2 cellular contexts compared by ENCODE assay signal in the genomic region with DNA sequence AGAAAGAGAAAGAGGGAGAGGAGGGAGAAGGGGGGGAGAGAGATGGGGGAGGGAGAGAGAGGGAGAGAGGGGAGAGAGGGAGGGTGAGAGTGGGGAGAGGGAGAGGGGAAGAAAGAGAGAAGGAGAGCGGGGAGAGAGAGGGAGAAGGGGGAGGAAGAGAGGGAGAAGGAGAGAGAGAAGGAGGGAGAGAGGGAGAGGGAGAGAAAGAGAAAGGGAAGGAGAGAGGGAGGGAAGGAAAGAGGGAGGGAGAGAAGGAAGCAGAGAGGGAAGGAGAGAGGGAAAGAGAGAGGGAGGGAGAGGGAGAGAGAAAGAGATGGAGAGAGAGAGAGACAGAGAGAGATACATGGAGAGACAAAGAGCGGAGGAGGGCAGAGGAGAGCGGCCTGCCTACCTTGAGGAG.
A peak's percentile ranks its signal among the peaks of the same experiment; 100 is the strongest.
TF ChIP-seq lines count a peak whose summit lies in the region.

No MANE protein-coding gene starts in this region.

TF ChIP-seq in HEK293, 187 proteins besides CTCF, POLR2A, EP300 and RAD21:
- TF ChIP-seq ZNF169 (tag by site-specific recombination; IDR thresholded peaks at IDR 0.05) (peak; percentile 90), ZNF366 (tag by site-specific recombination; conservative IDR thresholded peaks at IDR 0.05) (peak; percentile 98), ZBTB1 (tag by site-specific recombination; IDR thresholded peaks at IDR 0.05) (no peak), ZNF791 (tag by site-specific recombination; IDR thresholded peaks at IDR 0.05) (0 out of 2 replicates have a peak, but pooled peaks have one; percentile 12), PRDM1 (tag by site-specific recombination; IDR thresholded peaks at IDR 0.05) (peak; percentile 99), SP7 (tag by site-specific recombination; IDR thresholded peaks at IDR 0.05) (no peak), SETDB1 (IDR thresholded peaks at IDR 0.05; ENCODE audit: insufficient read length, low read length) (no peak), ZNF394 (tag by site-specific recombination; IDR thresholded peaks at IDR 0.05; ENCODE audit: borderline replicate concordance) (no peak), YY2 (tag by site-specific recombination; IDR thresholded peaks at IDR 0.05) (no peak), ZNF274 (IDR thresholded peaks at IDR 0.05; ENCODE audit: low read length) (no peak), ZNF274 (tag by site-specific recombination; IDR thresholded peaks at IDR 0.05; ENCODE audit: borderline replicate concordance) (no peak), ZNF776 (tag by site-specific recombination; IDR thresholded peaks at IDR 0.05; ENCODE audit: borderline replicate concordance) (no peak), ZNF175 (tag by site-specific recombination; IDR thresholded peaks at IDR 0.05) (no peak), ZNF596 (tag by site-specific recombination; IDR thresholded peaks at IDR 0.05) (peak; percentile 95)
- TF ChIP-seq, protein P1, sequence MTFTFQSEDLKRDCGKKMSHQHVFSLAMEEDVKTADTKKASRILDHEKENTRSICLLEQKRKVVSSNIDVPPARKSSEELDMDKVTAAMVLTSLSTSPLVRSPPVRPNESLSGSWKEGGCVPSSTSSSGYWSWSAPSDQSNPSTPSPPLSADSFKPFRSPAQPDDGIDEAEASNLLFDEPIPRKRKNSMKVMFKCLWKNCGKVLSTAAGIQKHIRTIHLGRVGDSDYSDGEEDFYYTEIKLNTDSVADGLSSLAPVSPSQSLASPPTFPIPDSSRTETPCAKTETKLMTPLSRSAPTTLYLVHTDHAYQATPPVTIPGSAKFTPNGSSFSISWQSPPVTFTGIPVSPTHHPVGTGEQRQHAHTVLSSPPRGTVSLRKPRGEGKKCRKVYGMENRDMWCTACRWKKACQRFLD (tag by site-specific recombination; IDR thresholded peaks at IDR 0.05) = no peak
- TF ChIP-seq, protein P2, sequence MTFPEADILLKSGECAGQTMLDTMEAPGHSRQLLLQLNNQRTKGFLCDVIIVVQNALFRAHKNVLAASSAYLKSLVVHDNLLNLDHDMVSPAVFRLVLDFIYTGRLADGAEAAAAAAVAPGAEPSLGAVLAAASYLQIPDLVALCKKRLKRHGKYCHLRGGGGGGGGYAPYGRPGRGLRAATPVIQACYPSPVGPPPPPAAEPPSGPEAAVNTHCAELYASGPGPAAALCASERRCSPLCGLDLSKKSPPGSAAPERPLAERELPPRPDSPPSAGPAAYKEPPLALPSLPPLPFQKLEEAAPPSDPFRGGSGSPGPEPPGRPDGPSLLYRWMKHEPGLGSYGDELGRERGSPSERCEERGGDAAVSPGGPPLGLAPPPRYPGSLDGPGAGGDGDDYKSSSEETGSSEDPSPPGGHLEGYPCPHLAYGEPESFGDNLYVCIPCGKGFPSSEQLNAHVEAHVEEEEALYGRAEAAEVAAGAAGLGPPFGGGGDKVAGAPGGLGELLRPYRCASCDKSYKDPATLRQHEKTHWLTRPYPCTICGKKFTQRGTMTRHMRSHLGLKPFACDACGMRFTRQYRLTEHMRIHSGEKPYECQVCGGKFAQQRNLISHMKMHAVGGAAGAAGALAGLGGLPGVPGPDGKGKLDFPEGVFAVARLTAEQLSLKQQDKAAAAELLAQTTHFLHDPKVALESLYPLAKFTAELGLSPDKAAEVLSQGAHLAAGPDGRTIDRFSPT (tag by site-specific recombination; IDR thresholded peaks at IDR 0.05) = 0 out of 2 replicates have a peak, but pooled peaks have one; percentile 56
- TF ChIP-seq, protein P3, sequence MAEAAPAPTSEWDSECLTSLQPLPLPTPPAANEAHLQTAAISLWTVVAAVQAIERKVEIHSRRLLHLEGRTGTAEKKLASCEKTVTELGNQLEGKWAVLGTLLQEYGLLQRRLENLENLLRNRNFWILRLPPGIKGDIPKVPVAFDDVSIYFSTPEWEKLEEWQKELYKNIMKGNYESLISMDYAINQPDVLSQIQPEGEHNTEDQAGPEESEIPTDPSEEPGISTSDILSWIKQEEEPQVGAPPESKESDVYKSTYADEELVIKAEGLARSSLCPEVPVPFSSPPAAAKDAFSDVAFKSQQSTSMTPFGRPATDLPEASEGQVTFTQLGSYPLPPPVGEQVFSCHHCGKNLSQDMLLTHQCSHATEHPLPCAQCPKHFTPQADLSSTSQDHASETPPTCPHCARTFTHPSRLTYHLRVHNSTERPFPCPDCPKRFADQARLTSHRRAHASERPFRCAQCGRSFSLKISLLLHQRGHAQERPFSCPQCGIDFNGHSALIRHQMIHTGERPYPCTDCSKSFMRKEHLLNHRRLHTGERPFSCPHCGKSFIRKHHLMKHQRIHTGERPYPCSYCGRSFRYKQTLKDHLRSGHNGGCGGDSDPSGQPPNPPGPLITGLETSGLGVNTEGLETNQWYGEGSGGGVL (tag by site-specific recombination; IDR thresholded peaks at IDR 0.05) = peak; percentile 65
- TF ChIP-seq, protein P4, sequence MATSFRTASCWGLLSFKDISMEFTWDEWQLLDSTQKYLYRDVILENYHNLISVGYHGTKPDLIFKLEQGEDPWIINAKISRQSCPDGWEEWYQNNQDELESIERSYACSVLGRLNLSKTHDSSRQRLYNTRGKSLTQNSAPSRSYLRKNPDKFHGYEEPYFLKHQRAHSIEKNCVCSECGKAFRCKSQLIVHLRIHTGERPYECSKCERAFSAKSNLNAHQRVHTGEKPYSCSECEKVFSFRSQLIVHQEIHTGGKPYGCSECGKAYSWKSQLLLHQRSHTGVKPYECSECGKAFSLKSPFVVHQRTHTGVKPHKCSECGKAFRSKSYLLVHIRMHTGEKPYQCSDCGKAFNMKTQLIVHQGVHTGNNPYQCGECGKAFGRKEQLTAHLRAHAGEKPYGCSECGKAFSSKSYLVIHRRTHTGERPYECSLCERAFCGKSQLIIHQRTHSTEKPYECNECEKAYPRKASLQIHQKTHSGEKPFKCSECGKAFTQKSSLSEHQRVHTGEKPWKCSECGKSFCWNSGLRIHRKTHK (tag by site-specific recombination; IDR thresholded peaks at IDR 0.05) = no peak
- TF ChIP-seq, protein P5, sequence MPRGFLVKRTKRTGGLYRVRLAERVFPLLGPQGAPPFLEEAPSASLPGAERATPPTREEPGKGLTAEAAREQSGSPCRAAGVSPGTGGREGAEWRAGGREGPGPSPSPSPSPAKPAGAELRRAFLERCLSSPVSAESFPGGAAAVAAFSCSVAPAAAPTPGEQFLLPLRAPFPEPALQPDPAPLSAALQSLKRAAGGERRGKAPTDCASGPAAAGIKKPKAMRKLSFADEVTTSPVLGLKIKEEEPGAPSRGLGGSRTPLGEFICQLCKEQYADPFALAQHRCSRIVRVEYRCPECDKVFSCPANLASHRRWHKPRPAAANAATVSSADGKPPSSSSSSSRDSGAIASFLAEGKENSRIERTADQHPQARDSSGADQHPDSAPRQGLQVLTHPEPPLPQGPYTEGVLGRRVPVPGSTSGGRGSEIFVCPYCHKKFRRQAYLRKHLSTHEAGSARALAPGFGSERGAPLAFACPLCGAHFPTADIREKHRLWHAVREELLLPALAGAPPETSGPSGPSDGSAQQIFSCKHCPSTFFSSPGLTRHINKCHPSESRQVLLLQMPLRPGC (tag by site-specific recombination; IDR thresholded peaks at IDR 0.05) = no peak

TF ChIP-seq in H1, 55 proteins besides CTCF, POLR2A, EP300 and RAD21:
- TF ChIP-seq KDM5A (IDR thresholded peaks at IDR 0.05; ENCODE audit: low read length) = no peak
- TF ChIP-seq SUZ12 (IDR thresholded peaks at IDR 0.05; ENCODE audit: low read length) = no peak
